ENCODE assay signal across 10 cellular contexts in the genomic region with DNA sequence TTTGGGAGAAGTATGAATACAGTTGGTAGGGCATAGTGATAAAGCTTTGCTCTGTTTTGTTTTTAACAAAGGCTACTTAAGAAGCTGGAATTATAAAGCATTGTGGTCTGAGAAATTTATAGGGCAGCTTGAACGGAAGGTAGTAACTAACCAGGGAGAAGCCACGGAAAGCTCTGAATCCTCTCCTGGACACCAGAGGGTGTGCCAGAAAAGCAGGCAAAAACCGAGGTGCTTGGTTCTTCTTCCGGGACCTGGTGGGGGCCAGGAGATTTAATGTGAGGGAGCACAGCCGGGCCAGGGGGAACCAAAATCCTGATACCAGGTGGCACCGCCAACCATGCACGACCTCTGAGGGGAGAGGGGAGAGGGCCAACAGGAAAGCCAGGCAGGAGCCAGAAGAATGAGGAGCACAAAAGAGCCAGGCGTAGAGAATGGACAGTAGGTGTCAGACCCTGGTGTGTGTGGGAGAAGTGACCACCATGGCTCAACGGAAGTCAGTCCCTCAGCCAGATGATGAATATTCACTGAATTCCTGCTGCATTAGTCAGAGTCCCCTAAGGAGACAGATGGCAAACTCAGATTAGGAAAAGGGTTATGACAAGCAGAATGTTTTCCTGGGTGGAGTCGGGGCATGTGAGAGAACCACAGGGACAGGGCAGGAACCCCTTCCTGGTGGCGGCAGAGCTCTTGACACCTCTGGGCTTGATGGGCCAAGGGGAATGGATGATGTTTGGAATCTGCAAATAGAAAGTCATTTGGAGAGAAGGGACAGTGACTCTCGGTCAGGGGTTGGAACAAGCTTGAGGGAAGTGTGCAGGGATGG.
A peak's percentile ranks its signal among the peaks of the same experiment; 100 is the strongest.
DNase-seq lines count a peak whose midpoint lies in the region; ATAC-seq and TF ChIP-seq lines count a peak whose summit lies in the region.
"Had no signal": no experiment of that assay in that cellular context is flagged by ENCODE, and none has a peak within 500 bp of the region (broad histone marks: within the 10 kb centered on the region; RNA-seq: fewer than 3 reads in every experiment).

No MANE protein-coding gene starts in this region.

- no peaks in the 10 kb centered on the region for H3K27me3 ChIP-seq in brain microvascular endothelial cell (replicated peaks)

- H3K4me3 ChIP-seq in brain microvascular endothelial cell (ENCODE audit: low read depth, low read length) (no peak overlapping the region), mucosa of descending colon (no peak overlapping the region)

- DNase-seq in AG20443 (ENCODE audit: low spot score) (peak; percentile 76), HT-29 (ENCODE audit: low spot score) (peak; percentile 61), brain microvascular endothelial cell (peak; percentile 17), mucosa of descending colon (no peak), DMS79 treated with DMSO at 0.1 percent for 48 hours (lab: John Stamatoyannopoulos, UW) (no peak)
- DNase-seq: activated naive CD4-positive, alpha-beta T cell treated with anti-CD3 and anti-CD28 coated beads, Interleukin-2, amount 50 U/mL, for 16 hours had no signal

- ATAC-seq in mucosa of descending colon (peak; percentile 15), GM19463 (IDR thresholded peaks at IDR 0.05; ENCODE audit: unreplicated experiment) (no peak), HG03378 (IDR thresholded peaks at IDR 0.05; ENCODE audit: unreplicated experiment) (no peak), GM19397 (IDR thresholded peaks at IDR 0.05; ENCODE audit: unreplicated experiment) (no peak)

- in situ Hi-C loops in brain microvascular endothelial cell (cut with HindIII; ENCODE audit: low pct_ligation_motif_present, low sequenced_read_pairs), result no loop called here

- TF ChIP-seq CTCF in brain microvascular endothelial cell (IDR thresholded peaks at IDR 0.05; ENCODE audit: low read depth, low read length, missing control alignments) (no peak), mucosa of descending colon (IDR thresholded peaks at IDR 0.05) (no peak)

- intact Hi-C loops in mucosa of descending colon (cut with DNase I, micrococcal nuclease), result no loop called here

- no peaks in the 10 kb centered on the region for H3K9me3 ChIP-seq in mucosa of descending colon

- H3K4me1 ChIP-seq in mucosa of descending colon (ENCODE audit: low read depth), result no peaks in the 10 kb centered on the region
- H3K4me1 ChIP-seq: parathyroid adenoma had no signal

- no peaks in the 10 kb centered on the region for H3K36me3 ChIP-seq in brain microvascular endothelial cell (replicated peaks)
- no peaks in the 10 kb centered on the region for H3K36me3 ChIP-seq in mucosa of descending colon (ENCODE audit: low read depth)

- H3K27ac ChIP-seq in brain microvascular endothelial cell, result no peak overlapping the region
- H3K27ac ChIP-seq: parathyroid adenoma had no signal

Comparison
In these comparisons a context has a peak if more than half of its experiments do, and no peak if none do; other contexts are left out.
1. DNase-seq: peak in AG20443 (single experiment), HT-29 (single experiment) and brain microvascular endothelial cell (single experiment); none in mucosa of descending colon (0 of 3) and DMS79 treated with DMSO at 0.1 percent for 48 hours (single experiment).